In genomic region chr11:58905716-58906547, GRCh38 we compare ENCODE assay signal across 7 cellular contexts. TPM values are rescaled to one million over a fixed set of nuclear protein-coding genes. Genes with fewer than 3 reads are reported as not detected.
DNase-seq lines count a peak whose midpoint lies in the region; FAIRE-seq and TF ChIP-seq lines count a peak whose summit lies in the region.

No MANE protein-coding gene starts in this region.

- no peak overlapping the region for H3K9ac ChIP-seq in adipocyte (ENCODE audit: low read length)

- no peak for TF ChIP-seq CTCF in right atrium auricular region (IDR thresholded peaks at IDR 0.05)

- H3K9me3 ChIP-seq in adipocyte (ENCODE audit: control insufficient read depth, low read length): no peaks in the 10 kb centered on the region
- no peaks in the 10 kb centered on the region for H3K9me3 ChIP-seq in right atrium auricular region
- H3K9me3 ChIP-seq in small intestine (ENCODE audit: control insufficient read depth, low read depth): no peaks in the 10 kb centered on the region

- no peak for FAIRE-seq in small intestine (lab: Jason Lieb, UNC)

- WGBS in small intestine, 3 donors: 12 to 17% (median 14%) methylated on average over 22 to 34 of the region's 34 CpGs

- H3K27ac ChIP-seq in right atrium auricular region (peak overlapping the region; percentile 53 to 64), small intestine (ENCODE audit: low read depth in 1 of 2, low read length in 1 of 2) (no peak overlapping the region)

- H3K36me3 ChIP-seq in adipocyte (ENCODE audit: control insufficient read depth, insufficient read depth, low read length, severe bottlenecking) (no peaks in the 10 kb centered on the region), right atrium auricular region (no peaks in the 10 kb centered on the region), small intestine (ENCODE audit: control insufficient read depth in 2 of 2, insufficient read depth in 2 of 2, low read length in 2 of 2) (no peaks in the 10 kb centered on the region)

- H3K27me3 ChIP-seq in adipocyte (replicated peaks; ENCODE audit: control insufficient read depth, insufficient read depth, low read length): no peaks in the 10 kb centered on the region
- peaks cover 0 to 4% of the 10 kb centered on the region in 2 donors for H3K27me3 ChIP-seq in right atrium auricular region
- peaks cover 0 to 15% of the 10 kb centered on the region in 2 donors for H3K27me3 ChIP-seq in small intestine (ENCODE audit: control insufficient read depth in 2 of 2, insufficient read depth in 2 of 2, low read length in 2 of 2)

- H3K4me3 ChIP-seq in adipocyte (ENCODE audit: low read length) (peak overlapping the region; percentile 80), right atrium auricular region (peak overlapping the region; percentile 29 to 48), small intestine (ENCODE audit: low read depth in 1 of 2, low read length in 2 of 2) (no peak overlapping the region)

- DNase-seq in HS-27A (ENCODE audit: low read depth): peak; percentile 82
- peak; percentile 91 for DNase-seq in adipocyte (ENCODE audit: low read depth)
- DNase-seq in right atrium auricular region (ENCODE audit: low spot score): peak; percentile 64
- peak; percentile 94 for DNase-seq in retina
- DNase-seq in activated CD4-positive, alpha-beta T cell treated with anti-CD3 and anti-CD28 coated beads, Interleukin-2, amount 50 U/mL, for 4 hours: no peak
- no peak for DNase-seq in NCI-H1048 (lab: John Stamatoyannopoulos, UW)
- no peak for DNase-seq in small intestine

- H3K4me1 ChIP-seq in adipocyte (ENCODE audit: control insufficient read depth, insufficient read depth, low read length) (no peaks in the 10 kb centered on the region), right atrium auricular region (no peaks in the 10 kb centered on the region), small intestine (ENCODE audit: control insufficient read depth in 2 of 2, insufficient read depth in 1 of 2, low read depth in 1 of 2, low read length in 1 of 2) (no peaks in the 10 kb centered on the region)

RNA-seq across cellular contexts. Expression of gene GLYATL1, which starts 33.4 kb away (rescaled TPM):
- total RNA-seq in right atrium auricular region: not detected
- under 1 TPM in 2 of 3 donors, not detected in 1; 0.67 to 0.76 TPM for polyA plus RNA-seq in small intestine

Comparison
In these comparisons a context has a peak if more than half of its experiments do, and no peak if none do; other contexts are left out.
1. DNase-seq: peak in HS-27A (single experiment), adipocyte (single experiment), right atrium auricular region (single experiment) and retina (single experiment); none in activated CD4-positive, alpha-beta T cell treated with anti-CD3 and anti-CD28 coated beads, Interleukin-2, amount 50 U/mL, for 4 hours (0 of 2), NCI-H1048 (single experiment) and small intestine (single experiment).
2. H3K4me3 ChIP-seq: peak in adipocyte (single experiment) and right atrium auricular region (2 of 2); none in small intestine (0 of 2).
3. H3K27ac ChIP-seq: peak in right atrium auricular region (2 of 2); none in small intestine (0 of 2).